In the genomic region with DNA sequence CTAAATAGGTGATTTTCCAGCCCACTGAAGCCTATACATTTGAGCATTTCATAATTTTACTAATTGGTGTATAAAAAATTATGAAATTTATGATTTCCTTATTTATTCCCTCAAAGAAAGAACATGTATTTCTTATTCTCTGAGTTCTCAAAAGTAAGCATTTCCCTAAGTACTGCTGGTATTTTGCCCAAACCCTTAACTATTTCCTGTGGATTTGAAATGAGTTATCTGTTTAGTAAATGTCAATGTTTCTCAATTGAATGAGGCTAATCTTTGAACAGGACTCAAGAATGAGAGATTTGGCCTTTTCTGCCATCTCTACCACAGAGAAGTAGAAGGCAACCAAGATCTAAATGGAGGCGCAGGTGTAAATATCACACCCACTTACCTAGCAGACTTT, we compare ENCODE assay signal across 20 cellular contexts.
"Had no signal": no experiment of that assay in that cellular context is flagged by ENCODE, and none has a peak within 500 bp of the region (broad histone marks: within the 10 kb centered on the region; RNA-seq: fewer than 3 reads in every experiment).

No MANE protein-coding gene starts in this region.

- H3K36me3 ChIP-seq: esophagus muscularis mucosa, gastroesophageal sphincter, heart left ventricle, left lung, lower lobe of right lung had no signal

- H2AFZ ChIP-seq: hepatocyte had no signal

- DNase-seq: dermis blood vessel endothelial cell; dorsolateral prefrontal cortex; effector CD4-positive, alpha-beta T cell; effector memory CD4-positive, alpha-beta T cell; foreskin keratinocyte; heart left ventricle; hypothalamus; immature natural killer cell; left cardiac atrium; left lung; left ventricle myocardium superior; lower lobe of right lung; mesenchymal stem cell; mucosa of descending colon; naive B cell; naive thymus-derived CD8-positive, alpha-beta T cell had no signal

- H3K4me1 ChIP-seq: foreskin keratinocyte, heart left ventricle, left lung, lower lobe of right lung had no signal

- H3K4me3 ChIP-seq: coronary artery, dorsolateral prefrontal cortex, esophagus muscularis mucosa, gastroesophageal sphincter, heart left ventricle, hepatocyte, left lung, lower lobe of right lung, mucosa of descending colon had no signal

- H3K27ac ChIP-seq: coronary artery, dorsolateral prefrontal cortex, esophagus muscularis mucosa, foreskin keratinocyte, gastroesophageal sphincter, heart left ventricle, hepatocyte, left lung, lower lobe of right lung had no signal

- ATAC-seq: foreskin keratinocyte; gastroesophageal sphincter; heart left ventricle; left cardiac atrium; left lung; left ventricle myocardium superior; lower lobe of right lung; mucosa of descending colon; naive thymus-derived CD8-positive, alpha-beta T cell had no signal

- H3K27me3 ChIP-seq: dorsolateral prefrontal cortex, esophagus muscularis mucosa, foreskin keratinocyte, gastroesophageal sphincter, heart left ventricle, hepatocyte, left lung had no signal

- H3K79me2 ChIP-seq: hepatocyte had no signal

- H3K9me3 ChIP-seq: esophagus muscularis mucosa, gastroesophageal sphincter, heart left ventricle, left lung, mucosa of descending colon had no signal

- H3K4me2 ChIP-seq: hepatocyte had no signal
